In the genomic region with DNA sequence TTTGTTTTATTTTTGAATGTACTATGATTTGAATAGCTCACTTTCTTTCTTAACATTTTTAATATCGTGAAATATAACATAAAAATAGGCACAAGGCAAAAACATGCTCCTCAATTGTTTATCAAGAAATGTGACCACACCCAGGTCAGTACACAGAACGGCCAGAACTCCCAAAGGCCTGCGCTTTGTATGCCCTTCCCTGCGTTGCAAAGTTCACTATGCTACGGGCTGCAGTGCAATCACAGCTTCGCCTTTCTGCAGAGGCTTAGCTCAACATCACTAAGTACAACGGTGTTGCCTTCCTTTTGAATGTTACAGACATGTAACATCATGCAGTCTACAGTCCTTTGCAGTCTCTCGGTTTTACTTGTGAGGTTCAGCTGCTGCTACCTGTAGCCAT, we compare ENCODE assay signal across 23 cellular contexts.
DNase-seq lines count a peak whose midpoint lies in the region; ATAC-seq, FAIRE-seq and TF ChIP-seq lines count a peak whose summit lies in the region.
"Had no signal": no experiment of that assay in that cellular context is flagged by ENCODE, and none has a peak within 500 bp of the region (broad histone marks: within the 10 kb centered on the region; RNA-seq: fewer than 3 reads in every experiment).

No MANE protein-coding gene starts in this region.

- H3K27me3 ChIP-seq in colonic mucosa (no peaks in the 10 kb centered on the region), testis (no peaks in the 10 kb centered on the region), osteoblast (ENCODE audit: insufficient read depth, low read length) (no peaks in the 10 kb centered on the region)
- H3K27me3 ChIP-seq: BLaER1, MG63 had no signal

- H3K27ac ChIP-seq in colonic mucosa (no peak overlapping the region), testis (peak overlapping the region in 1 of 2 donors; percentile 3), osteoblast (ENCODE audit: low read depth, low read length) (no peak overlapping the region)
- H3K27ac ChIP-seq: BLaER1, RWPE1 had no signal

- H3K79me2 ChIP-seq in osteoblast (ENCODE audit: insufficient read depth, low read length) = no peaks in the 10 kb centered on the region

- intact Hi-C loops in colonic mucosa (cut with DNase I) = no loop called here
- intact Hi-C loops in mucosa of descending colon (cut with DNase I, micrococcal nuclease) = no loop called here
- intact Hi-C loops in testis (cut with DNase I; ENCODE audit: low total_unique reads) = no loop called here

- TF ChIP-seq POLR2A in testis (IDR thresholded peaks at IDR 0.05) = no peak

- WGBS in testis, 2 donors = 55 to 56% methylated on average over 8 of the region's 8 CpGs

- no peak overlapping the region for H3K4me3 ChIP-seq in colonic mucosa
- H3K4me3 ChIP-seq in mucosa of descending colon = no peak overlapping the region
- H3K4me3 ChIP-seq in testis = no peak overlapping the region
- H3K4me3 ChIP-seq in osteoblast (ENCODE audit: insufficient read depth, low read length) = no peak overlapping the region
- H3K4me3 ChIP-seq: BLaER1, GM23338, HAP-1, MG63 had no signal

- no peaks in the 10 kb centered on the region for H3K36me3 ChIP-seq in colonic mucosa
- no peaks in the 10 kb centered on the region for H3K36me3 ChIP-seq in mucosa of descending colon (ENCODE audit: low read depth)
- no peaks in the 10 kb centered on the region for H3K36me3 ChIP-seq in testis (ENCODE audit: low read depth, missing control alignments)
- H3K36me3 ChIP-seq in osteoblast (ENCODE audit: insufficient read depth, low read length) = no peaks in the 10 kb centered on the region
- H3K36me3 ChIP-seq: BLaER1, HAP-1, MG63 had no signal

- no peaks in the 10 kb centered on the region for H3K9me3 ChIP-seq in colonic mucosa
- no peaks in the 10 kb centered on the region for H3K9me3 ChIP-seq in mucosa of descending colon
- no peaks in the 10 kb centered on the region for H3K9me3 ChIP-seq in testis
- no peaks in the 10 kb centered on the region for H3K9me3 ChIP-seq in osteoblast (ENCODE audit: low read depth, low read length)
- H3K9me3 ChIP-seq: BLaER1, HAP-1, MG63 had no signal

- H3K9ac ChIP-seq in colonic mucosa (ENCODE audit: low read depth in 2 of 2, low read length in 2 of 2) = no peak overlapping the region
- H3K9ac ChIP-seq: BLaER1 had no signal

- H3K4me2 ChIP-seq in osteoblast (ENCODE audit: insufficient read depth, low read length) = no peak overlapping the region
- H3K4me2 ChIP-seq: BLaER1, GM23338 had no signal

- no peak overlapping the region for H2AFZ ChIP-seq in osteoblast (ENCODE audit: low read length)
- H2AFZ ChIP-seq: GM23338 had no signal

- no peaks in the 10 kb centered on the region for H3K4me1 ChIP-seq in colonic mucosa
- H3K4me1 ChIP-seq in mucosa of descending colon (ENCODE audit: low read depth) = peaks cover 26% of the 10 kb centered on the region
- no peaks in the 10 kb centered on the region for H3K4me1 ChIP-seq in testis
- H3K4me1 ChIP-seq in osteoblast (ENCODE audit: insufficient read depth, low read length) = peaks cover 9% of the 10 kb centered on the region
- H3K4me1 ChIP-seq: BLaER1, HAP-1 had no signal

- peak; percentile 84 for FAIRE-seq in endometrium (lab: Jason Lieb, UNC)
- FAIRE-seq: A204.1, D721Med, GM18507, HTR-8/SVneo had no signal

- no peaks in the 10 kb centered on the region for H4K20me1 ChIP-seq in osteoblast (ENCODE audit: insufficient read depth, low read length)
- H4K20me1 ChIP-seq: BLaER1 had no signal

- DNase-seq in colonic mucosa (peak; percentile 63), mucosa of descending colon (peak in 2 of 3 donors; percentile 62), testis (peak; percentile 52), NK-92 (lab: John Stamatoyannopoulos, UW; ENCODE audit: unreplicated experiment) (no peak), NCI-H524 treated with DMSO at 0.1 percent for 48 hours (lab: John Stamatoyannopoulos, UW) (no peak), osteoblast (ENCODE audit: insufficient read length, low spot score, missing footprints) (no peak)
- DNase-seq: CD4-positive, CD25-positive, alpha-beta regulatory T cell; DMS53; KBM-7; MG63; NCI-H2029 treated with DMSO at 0.1 percent for 48 hours; NCI-H446 treated with DMSO at 0.1 percent for 48 hours; NCI-H526 treated with DMSO at 0.1 percent for 48 hours; SHP77 had no signal

- no peak for TF ChIP-seq CTCF in colonic mucosa (IDR thresholded peaks at IDR 0.05)
- TF ChIP-seq CTCF in mucosa of descending colon (IDR thresholded peaks at IDR 0.05) = no peak
- TF ChIP-seq CTCF in testis (IDR thresholded peaks at IDR 0.05) = no peak
- TF ChIP-seq CTCF in osteoblast (IDR thresholded peaks at IDR 0.05; ENCODE audit: extremely low read depth, low read depth, low read length) = no peak

- ATAC-seq in mucosa of descending colon = peak; percentile 86
- ATAC-seq: GM23338 had no signal

Comparison
In these comparisons a context has a peak if more than half of its experiments do, and no peak if none do; other contexts are left out.
1. DNase-seq: peak in colonic mucosa (single experiment), mucosa of descending colon (2 of 3) and testis (single experiment); none in NK-92 (single experiment), NCI-H524 treated with DMSO at 0.1 percent for 48 hours (single experiment) and osteoblast (single experiment).